In genomic region chr11:78277314-78277994, GRCh38 we compare ENCODE assay signal across 2 cellular contexts.
A peak's percentile ranks its signal among the peaks of the same experiment; 100 is the strongest.
TF ChIP-seq lines count a peak whose summit lies in the region.

No MANE protein-coding gene starts in this region.

TF ChIP-seq in A549, 52 proteins besides CTCF, POLR2A, EP300 and RAD21 (continued from another document):
- TF ChIP-seq ATOH8 (CRISPR knock-in tag; IDR thresholded peaks at IDR 0.05; ENCODE audit: low read depth) (no peak), RCOR1 (IDR thresholded peaks at IDR 0.05; ENCODE audit: low read depth, low read length) (no peak), CBX2 (IDR thresholded peaks at IDR 0.05; ENCODE audit: borderline replicate concordance, low read depth) (no peak), HOXB5 (CRISPR knock-in tag; IDR thresholded peaks at IDR 0.05) (no peak), ZSCAN20 (CRISPR knock-in tag; IDR thresholded peaks at IDR 0.05) (no peak), TFCP2L1 (CRISPR knock-in tag; IDR thresholded peaks at IDR 0.05) (no peak), ZFP36 (IDR thresholded peaks at IDR 0.05; ENCODE audit: borderline replicate concordance, partially characterized antibody) (no peak), NFE2L2 (conservative IDR thresholded peaks at IDR 0.05; ENCODE audit: low read length) (no peak), KDM5A (IDR thresholded peaks at IDR 0.05) (no peak), SMC3 (IDR thresholded peaks at IDR 0.05) (no peak)

TF ChIP-seq in K562, 482 proteins besides CTCF, POLR2A, EP300 and RAD21 (continued from another document):
- TF ChIP-seq E4F1 (CRISPR knock-in tag; IDR thresholded peaks at IDR 0.05; ENCODE audit: borderline replicate concordance) (no peak), NFIC (IDR thresholded peaks at IDR 0.05) (peak; percentile 91)
